Comparison of ENCODE assay signal across 9 cellular contexts in the genomic region with DNA sequence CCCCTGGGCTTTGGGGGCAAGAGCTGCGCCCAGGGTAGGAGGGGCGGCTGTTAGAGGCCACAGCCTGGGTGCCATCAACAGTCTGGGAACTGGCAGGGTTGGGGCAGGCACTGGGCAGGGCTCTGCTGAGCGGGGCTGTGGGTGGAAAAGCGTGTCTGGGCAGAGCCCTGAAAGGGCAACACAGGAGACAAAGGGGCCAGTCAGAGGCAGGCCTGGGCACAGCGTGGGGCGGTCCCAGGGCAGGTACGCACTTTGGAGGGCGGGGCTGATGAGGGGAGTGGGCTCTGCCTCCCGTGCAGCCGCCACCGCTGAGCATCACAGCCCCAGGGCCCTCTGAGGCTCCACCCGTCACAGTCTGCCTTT. TPM values are rescaled to one million over a fixed set of nuclear protein-coding genes. Genes with fewer than 3 reads are reported as not detected.
DNase-seq lines count a peak whose midpoint lies in the region; ATAC-seq and TF ChIP-seq lines count a peak whose summit lies in the region.
"Had no signal": no experiment of that assay in that cellular context is flagged by ENCODE, and none has a peak within 500 bp of the region (broad histone marks: within the 10 kb centered on the region; RNA-seq: fewer than 3 reads in every experiment).

No MANE protein-coding gene starts in this region.

- H3K27me3 ChIP-seq in BLaER1 (no peaks in the 10 kb centered on the region), lower lobe of right lung (ENCODE audit: low read depth) (no peaks in the 10 kb centered on the region)

- no peaks in the 10 kb centered on the region for H3K9me3 Mint-ChIP-seq in activated T-cell treated with anti-CD3 and anti-CD28 coated beads, Interleukin-2, amount 50 U/mL, for 72 hours
- H3K9me3 Mint-ChIP-seq in endothelial cell (ENCODE audit: unreplicated experiment) = no peaks in the 10 kb centered on the region

- H3K4me3 ChIP-seq in BLaER1 = no peak overlapping the region
- no peak overlapping the region for H3K4me3 ChIP-seq in lower lobe of right lung

- no peak for TF ChIP-seq CTCF in lower lobe of right lung (IDR thresholded peaks at IDR 0.05)
- no peak for TF ChIP-seq CTCF in endothelial cell (IDR thresholded peaks at IDR 0.05; ENCODE audit: unreplicated experiment)

- H3K4me3 Mint-ChIP-seq in activated T-cell treated with anti-CD3 and anti-CD28 coated beads, Interleukin-2, amount 50 U/mL, for 72 hours = no peak overlapping the region
- no peak overlapping the region for H3K4me3 Mint-ChIP-seq in endothelial cell (ENCODE audit: unreplicated experiment)

- H3K9ac ChIP-seq in BLaER1 = no peak overlapping the region

- DNase-seq in activated T-cell treated with anti-CD3 and anti-CD28 coated beads, Interleukin-2, amount 50 U/mL, for 72 hours = no peak
- DNase-seq in lower lobe of right lung (no peak), midbrain (lab: John Stamatoyannopoulos, UW) (no peak), H4 (ENCODE audit: low spot score) (no peak), endothelial cell (ENCODE audit: low spot score) (no peak)

- no peak for TF ChIP-seq POLR2A in GM18505 (IDR thresholded peaks at IDR 0.05; ENCODE audit: borderline replicate concordance, extremely low read depth, insufficient read depth, insufficient read length)

- H3K9me3 ChIP-seq in BLaER1 (no peaks in the 10 kb centered on the region), lower lobe of right lung (no peaks in the 10 kb centered on the region)

- no peaks in the 10 kb centered on the region for H3K36me3 Mint-ChIP-seq in activated T-cell treated with anti-CD3 and anti-CD28 coated beads, Interleukin-2, amount 50 U/mL, for 72 hours (ENCODE audit: insufficient read depth in 2 of 2)
- H3K36me3 Mint-ChIP-seq in endothelial cell (ENCODE audit: low read depth, unreplicated experiment) = no peaks in the 10 kb centered on the region

- H3K27ac ChIP-seq in BLaER1 (0 out of 2 replicates have a peak overlapping the region, but pooled peaks have one; percentile 18), lower lobe of right lung (no peak overlapping the region)

- 0 out of 2 replicates have a peak, but pooled peaks cover 5% of the 10 kb centered on the region for H4K20me1 ChIP-seq in BLaER1

- ATAC-seq in GM21390 (IDR thresholded peaks at IDR 0.05; ENCODE audit: unreplicated experiment) (peak; percentile 4), lower lobe of right lung (peak; percentile 3 to 4), GM18505 (IDR thresholded peaks at IDR 0.05; ENCODE audit: unreplicated experiment) (no peak)
- peak; percentile 30 for ATAC-seq in activated T-cell treated with anti-CD3 and anti-CD28 coated beads, Interleukin-2, amount 50 U/mL, for 72 hours (replicated peaks in 1 of 2)

- H3K4me2 ChIP-seq in BLaER1 = no peak overlapping the region

- intact Hi-C loops in lower lobe of right lung (cut with DNase I) = no loop called here

- peaks cover 83% of the 10 kb centered on the region for H3K36me3 ChIP-seq in BLaER1
- H3K36me3 ChIP-seq in lower lobe of right lung = no peaks in the 10 kb centered on the region

- H3K4me1 ChIP-seq in BLaER1 = peaks cover 14% of the 10 kb centered on the region
- peaks cover 8% of the 10 kb centered on the region for H3K4me1 ChIP-seq in lower lobe of right lung

- no peaks in the 10 kb centered on the region for H3K27me3 Mint-ChIP-seq in activated T-cell treated with anti-CD3 and anti-CD28 coated beads, Interleukin-2, amount 50 U/mL, for 72 hours (ENCODE audit: low read depth)
- peaks cover 18% of the 10 kb centered on the region for H3K27me3 Mint-ChIP-seq in endothelial cell (ENCODE audit: unreplicated experiment)

- H3K27ac Mint-ChIP-seq in activated T-cell treated with anti-CD3 and anti-CD28 coated beads, Interleukin-2, amount 50 U/mL, for 72 hours = no peak overlapping the region
- H3K27ac Mint-ChIP-seq in endothelial cell (ENCODE audit: unreplicated experiment) = no peak overlapping the region

- no peaks in the 10 kb centered on the region for H3K4me1 Mint-ChIP-seq in activated T-cell treated with anti-CD3 and anti-CD28 coated beads, Interleukin-2, amount 50 U/mL, for 72 hours (ENCODE audit: low read depth)
- H3K4me1 Mint-ChIP-seq in endothelial cell (ENCODE audit: unreplicated experiment) = peaks cover 2% of the 10 kb centered on the region

RNA-seq across cellular contexts. Expression of a gene that starts 13.9 kb away (rescaled TPM):
- 1 to 10 TPM; 2.5 to 3.1 TPM for total RNA-seq in activated T-cell treated with anti-CD3 and anti-CD28 coated beads, Interleukin-2, amount 50 U/mL, for 72 hours
- total RNA-seq in lower lobe of right lung (7.2 TPM), endothelial cell (ENCODE audit: unreplicated experiment) (1.6 TPM)
- 1.7 and 1.9 TPM in 2 replicates for total RNA-seq in H4 (2014; rRNA removed; shearing (Covaris generic))

RNA-seq across cellular contexts. Expression of a gene that starts 19.7 kb away (rescaled TPM):
- 10 to 100 TPM; 17.5 to 18.3 TPM for total RNA-seq in activated T-cell treated with anti-CD3 and anti-CD28 coated beads, Interleukin-2, amount 50 U/mL, for 72 hours
- 4.2 TPM for total RNA-seq in lower lobe of right lung
- total RNA-seq in H4 (2014; rRNA removed; shearing (Covaris generic)) = 24.5 and 39.4 TPM in 2 replicates
- 9.7 TPM for total RNA-seq in endothelial cell (ENCODE audit: unreplicated experiment)

RNA-seq across cellular contexts. Expression of a gene that starts 43.6 kb away (rescaled TPM):
- total RNA-seq in activated T-cell treated with anti-CD3 and anti-CD28 coated beads, Interleukin-2, amount 50 U/mL, for 72 hours = not detected
- total RNA-seq in lower lobe of right lung (2.8 TPM), endothelial cell (ENCODE audit: unreplicated experiment) (not detected)
- total RNA-seq in H4 (2014; rRNA removed; shearing (Covaris generic)) = not detected in 2 replicates
- total RNA-seq: lung microvascular endothelial cell had no signal

RNA-seq across cellular contexts. Expression of a gene that starts 49.5 kb away (rescaled TPM):
- total RNA-seq in activated T-cell treated with anti-CD3 and anti-CD28 coated beads, Interleukin-2, amount 50 U/mL, for 72 hours = 100 to 1,000 TPM; 413 to 456 TPM
- total RNA-seq in lower lobe of right lung (188 TPM), endothelial cell (ENCODE audit: unreplicated experiment) (125 TPM)
- 227 and 230 TPM in 2 replicates for total RNA-seq in H4 (2014; rRNA removed; shearing (Covaris generic))
